In the genomic region with DNA sequence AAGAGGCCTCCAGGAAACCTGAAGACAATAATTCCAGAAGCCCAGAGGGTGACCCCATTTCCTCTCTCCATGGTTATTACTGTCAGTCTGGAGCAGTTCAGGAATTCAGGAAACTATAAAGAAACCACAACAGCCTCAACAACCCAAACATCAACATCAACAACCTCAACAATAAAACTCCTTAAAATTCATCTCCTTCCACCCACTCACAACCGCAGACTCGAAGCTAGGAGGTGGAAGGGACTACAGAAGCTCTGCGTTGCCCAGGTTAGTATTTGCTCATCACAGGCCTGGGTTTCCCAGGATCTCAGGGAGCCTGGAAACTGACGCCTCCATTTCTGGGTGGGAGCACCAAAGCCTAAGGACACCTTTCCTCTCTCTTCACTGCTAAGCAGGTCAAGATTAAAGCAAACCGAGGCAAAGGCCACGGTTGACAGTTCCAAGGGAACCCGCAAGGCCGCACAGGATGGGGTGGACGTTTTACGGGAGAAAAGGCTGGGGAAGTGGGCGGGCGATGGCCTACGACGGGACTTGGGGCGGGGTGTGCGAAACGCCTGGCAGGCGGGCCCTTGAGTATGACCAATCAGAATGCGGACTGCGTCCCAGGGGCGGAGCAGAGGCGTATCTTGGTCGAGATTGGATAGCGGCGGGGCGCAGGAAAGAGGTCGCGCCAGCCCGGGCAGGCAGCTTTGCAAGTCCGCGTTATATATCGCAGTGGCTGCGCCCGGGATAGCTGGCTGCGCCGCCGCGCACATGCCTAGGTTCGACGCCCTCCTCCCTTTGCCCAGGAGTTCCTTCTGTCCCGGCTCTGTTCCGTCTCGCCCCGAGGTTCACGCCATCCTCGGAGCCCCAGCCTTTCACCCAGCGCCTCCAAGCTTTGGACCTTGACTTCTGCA, we compare ENCODE assay signal across 8 cellular contexts. TPM values are rescaled to one million over a fixed set of nuclear protein-coding genes. Genes with fewer than 3 reads are reported as not detected.
DNase-seq lines count a peak whose midpoint lies in the region; ATAC-seq and TF ChIP-seq lines count a peak whose summit lies in the region.

A gene with protein sequence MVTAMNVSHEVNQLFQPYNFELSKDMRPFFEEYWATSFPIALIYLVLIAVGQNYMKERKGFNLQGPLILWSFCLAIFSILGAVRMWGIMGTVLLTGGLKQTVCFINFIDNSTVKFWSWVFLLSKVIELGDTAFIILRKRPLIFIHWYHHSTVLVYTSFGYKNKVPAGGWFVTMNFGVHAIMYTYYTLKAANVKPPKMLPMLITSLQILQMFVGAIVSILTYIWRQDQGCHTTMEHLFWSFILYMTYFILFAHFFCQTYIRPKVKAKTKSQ (plus strand): TSS at position 654 of the 896 bp plus-strand sequence. CDS start 250 bp downstream, outside the sequence.

- ATAC-seq in GM21528 (IDR thresholded peaks at IDR 0.05; ENCODE audit: low FRiP score, unreplicated experiment) = peak; percentile 73
- ATAC-seq in IMR-90 (ENCODE audit: low read depth) = peak; percentile 96
- peak; percentile 90 for ATAC-seq in SK-N-SH treated with all-trans-retinoic acid at 6 μM for 48 hours
- peak; percentile 63 for ATAC-seq in thoracic aorta (ENCODE audit: insufficient number of reproducible peaks, low FRiP score, low read depth)

- peak; percentile 88 for DNase-seq in COLO829 (ENCODE audit: low spot score)
- peak; percentile 91 for DNase-seq in IMR-90
- peak; percentile 64 for DNase-seq in activated naive CD8-positive, alpha-beta T cell treated with anti-CD3 and anti-CD28 coated beads, Interleukin-2, amount 50 U/mL, for 16 hours (ENCODE audit: low read depth, low spot score)
- DNase-seq in head of caudate nucleus = peak; percentile 84 to 97 (median 92)
- DNase-seq in ovary = peak; percentile 88 to 94 (median 90)
- DNase-seq in thoracic aorta (ENCODE audit: low spot score) = peak; percentile 83

- peak within 1 kb of the TSS; percentile 91 for H4K5ac ChIP-seq in IMR-90 (ENCODE audit: low read depth, low read length)

- H3K18ac ChIP-seq in IMR-90 (ENCODE audit: low read depth, low read length) = peak within 1 kb of the TSS; percentile 78

- H3K79me1 ChIP-seq in IMR-90 (ENCODE audit: low read depth in 1 of 2, low read length in 2 of 2) = no peaks in the 10 kb centered on the region

- H3K27ac ChIP-seq in IMR-90 (ENCODE audit: insufficient read depth, low read length) (peak within 1 kb of the TSS; percentile 35), ovary (peak within 1 kb of the TSS in 1 of 2 donors; percentile 46), thoracic aorta (peak within 1 kb of the TSS; percentile 35 to 48)

- H3K9ac ChIP-seq in IMR-90 (ENCODE audit: low read depth, low read length) = peak within 1 kb of the TSS; percentile 54

- no peak within 1 kb of the TSS for H3K56ac ChIP-seq in IMR-90 (ENCODE audit: extremely low read depth, insufficient read depth, low read length)

- in situ Hi-C loops in IMR-90 (cut with MboI; ENCODE audit: low sequenced_read_pairs) = loop anchor here (5.0 to 10.0 kb wide), 3 partner anchors 59 to 259 kb away; no protein-coding TSS in a partner anchor

- H4K20me1 ChIP-seq in IMR-90 (ENCODE audit: insufficient read depth, low read length) = peaks cover 10% of the 10 kb centered on the region

- no peak for TF ChIP-seq EP300 in ovary (IDR thresholded peaks at IDR 0.05)

- dilution Hi-C loops in IMR-90 (cut with HindIII; ENCODE audit: low sequenced_read_pairs, unreplicated experiment) = no loop called here

- H3K9me1 ChIP-seq in IMR-90 (ENCODE audit: insufficient read depth, low read length) = 0 out of 2 replicates have a peak, but pooled peaks cover 3% of the 10 kb centered on the region

- no peak within 1 kb of the TSS for H2AK5ac ChIP-seq in IMR-90 (ENCODE audit: low read depth, low read length)

- CTCF ChIA-PET in IMR-90 (lab: Yijun Ruan, JAX) = interaction anchor here (1.2 to 1.7 kb wide), 2 partner anchors 56 to 126 kb away, joined by 6 to 8 read pairs; no protein-coding TSS in a partner anchor

- H2BK120ac ChIP-seq in IMR-90 (ENCODE audit: low read depth, low read length) = peak within 1 kb of the TSS; percentile 9; the same call in 1 of the 2 replicates

- H3K4me1 ChIP-seq in IMR-90 (ENCODE audit: control insufficient read depth, insufficient read depth, low read length) (peaks cover 11% of the 10 kb centered on the region), ovary (ENCODE audit: insufficient read depth) (peaks cover 14% of the 10 kb centered on the region), thoracic aorta (ENCODE audit: control insufficient read depth in 1 of 2, low read depth in 2 of 2) (peaks cover 9 to 18% of the 10 kb centered on the region in 2 donors)

- H3K14ac ChIP-seq in IMR-90 (replicated peaks; ENCODE audit: low read depth, low read length) = peak within 1 kb of the TSS; percentile 82

- 2% methylated on average over 37 of the region's 47 CpGs; no CpG with 5 or more reads in 1 of the 2 experiments for WGBS in IMR-90 (ENCODE audit: extremely low coverage in 2 of 2, insufficient read length in 1 of 2), 2 experiments
- 2 to 4% (median 2%) methylated on average over 30 to 47 of the region's 47 CpGs for WGBS in ovary, 3 donors

- H3K27me3 ChIP-seq in IMR-90 (ENCODE audit: control insufficient read depth, insufficient read depth, low read length) (peaks cover 22% of the 10 kb centered on the region), ovary (no peaks in the 10 kb centered on the region), thoracic aorta (replicated peaks; ENCODE audit: insufficient read depth) (peaks cover 3% of the 10 kb centered on the region)

- H3K23ac ChIP-seq in IMR-90 (ENCODE audit: low read depth, low read length) = no peak within 1 kb of the TSS

- intact Hi-C loops in IMR-90 (cut with micrococcal nuclease) (loop anchor here (10.0 kb wide), 1 partner anchor 359 kb away; no protein-coding TSS in a partner anchor), head of caudate nucleus (cut with DNase I) (no loop called here), ovary (cut with DNase I) (no loop called here)

- no TSS peak for BruUV-seq in IMR-90 (replicated peaks; lab: Mats Ljungman, UMichigan)

- TF ChIP-seq CTCF in IMR-90 (conservative IDR thresholded peaks at IDR 0.05; ENCODE audit: low read depth, low read length) (no peak), ovary (IDR thresholded peaks at IDR 0.05) (no peak), thoracic aorta (IDR thresholded peaks at IDR 0.05) (peak; percentile 19)

- peak within 1 kb of the TSS; percentile 95 for H2AFZ ChIP-seq in IMR-90 (replicated peaks; ENCODE audit: low read length, poor library complexity)

- H4K91ac ChIP-seq in IMR-90 (ENCODE audit: insufficient read depth, low read depth, low read length) = peak within 1 kb of the TSS; percentile 26; the same call in 1 of the 2 replicates

- H3K36me3 ChIP-seq in IMR-90 (ENCODE audit: control insufficient read depth, insufficient read depth, low read length) (no peaks in the 10 kb centered on the region), ovary (no peaks in the 10 kb centered on the region), thoracic aorta (no peaks in the 10 kb centered on the region)

- TF ChIP-seq RAD21 in IMR-90 (IDR thresholded peaks at IDR 0.05; ENCODE audit: low read length) = no peak

- no peak for TF ChIP-seq POLR2A in IMR-90 (IDR thresholded peaks at IDR 0.05; ENCODE audit: low read depth, low read length)
- no peak for TF ChIP-seq POLR2A in ovary (IDR thresholded peaks at IDR 0.05)

- peak within 1 kb of the TSS; percentile 14; the same call in 1 of the 2 replicates for H3K4ac ChIP-seq in IMR-90 (ENCODE audit: low read depth, low read length)

- peak within 1 kb of the TSS; percentile 45 for H2BK5ac ChIP-seq in IMR-90 (ENCODE audit: low read depth, low read length, poor library complexity, severe bottlenecking)

- no peak within 1 kb of the TSS for H2BK15ac ChIP-seq in IMR-90 (ENCODE audit: low read depth, low read length)

- H3K9me3 ChIP-seq in IMR-90 (ENCODE audit: control insufficient read depth, insufficient read depth, low read length) (no peaks in the 10 kb centered on the region), ovary (no peaks in the 10 kb centered on the region), thoracic aorta (no peaks in the 10 kb centered on the region)

- H3K4me3 ChIP-seq in IMR-90 (ENCODE audit: insufficient read depth, low read depth, low read length) = peak within 1 kb of the TSS; percentile 33
- H3K4me3 ChIP-seq in ovary = peak within 1 kb of the TSS; percentile 26
- peak within 1 kb of the TSS; percentile 61 for H3K4me3 ChIP-seq in thoracic aorta

- H4K8ac ChIP-seq in IMR-90 (ENCODE audit: low read depth in 2 of 2, low read length in 2 of 2) = peak within 1 kb of the TSS; percentile 26 to 93

- peak within 1 kb of the TSS; percentile 93 for H3K4me2 ChIP-seq in IMR-90 (ENCODE audit: low read depth, low read length)

- no peak within 1 kb of the TSS for H2AK9ac ChIP-seq in IMR-90 (replicated peaks; ENCODE audit: low read depth, low read length, poor library complexity)

- no peak within 1 kb of the TSS for H2BK20ac ChIP-seq in IMR-90 (ENCODE audit: low read depth, low read length)

- POLR2A ChIA-PET in IMR-90 (lab: Charles Lee; ENCODE audit: unreplicated experiment) = no interaction called here

TF ChIP-seq in IMR-90, 13 proteins besides CTCF, POLR2A, EP300 and RAD21:
- TF ChIP-seq CHD1 (IDR thresholded peaks at IDR 0.05; ENCODE audit: low read depth, low read length) (no peak), BHLHE40 (IDR thresholded peaks at IDR 0.05; ENCODE audit: low read depth, low read length) (no peak), MAZ (IDR thresholded peaks at IDR 0.05; ENCODE audit: borderline replicate concordance, low read depth, low read length) (peak; percentile 40; the same call in 1 of the 2 replicates), RFX5 (IDR thresholded peaks at IDR 0.05; ENCODE audit: low read depth, low read length) (peak; percentile 10; the same call in 1 of the 2 replicates), NFE2L2 (IDR thresholded peaks at IDR 0.05; ENCODE audit: low read depth, low read length) (no peak), MAFK (IDR thresholded peaks at IDR 0.05; ENCODE audit: low read depth, low read length) (no peak)

TF ChIP-seq in SK-N-SH treated with all-trans-retinoic acid at 6 μM for 48 hours, 23 proteins besides CTCF, POLR2A, EP300 and RAD21:
- no peak for TF ChIP-seq ZFP30 (CRISPR knock-in tag; IDR thresholded peaks at IDR 0.05)
- no peak for TF ChIP-seq SNAI2 (CRISPR knock-in tag; IDR thresholded peaks at IDR 0.05)
- TF ChIP-seq ZC3H10 (CRISPR knock-in tag; IDR thresholded peaks at IDR 0.05) = no peak

RNA-seq across cellular contexts. Expression of the gene that starts here (rescaled TPM):
- total RNA-seq in IMR-90 (2012; rRNA removed) (0.28 and 0.36 TPM in 2 replicates), ovary (not detected), thoracic aorta (not detected)
- polyA plus RNA-seq in IMR-90 (2012; rRNA removed) (0.09 and 0.14 TPM in 2 replicates), ovary (1 to 10 TPM in 1 of 2 donors, under 1 TPM in 1; 0.08 to 1.0 TPM)
- 0.35 TPM in 1 of 2 replicates, not detected in the other for polyA plus RNA-seq in IMR-90 (2012; cell fraction: cytosol; rRNA removed)
- 0.09 and 0.14 TPM in 2 replicates for polyA plus RNA-seq in IMR-90 (2012; cell fraction: nucleus; rRNA removed; ENCODE audit: low replicate concordance)

Comparison
In these comparisons a context has a peak if more than half of its experiments do, and no peak if none do; other contexts are left out.
1. Peak in DNase-seq, ATAC-seq, H3K4me3 ChIP-seq, H3K27ac ChIP-seq, H3K9ac ChIP-seq and H3K4me2 ChIP-seq in IMR-90; RNA of the gene not detected or under 1 TPM.
2. Peak in DNase-seq, ATAC-seq, H3K4me3 ChIP-seq and H3K27ac ChIP-seq in thoracic aorta; RNA of the gene not detected or under 1 TPM.